ENCODE assay signal across 8 cellular contexts in the genomic region with DNA sequence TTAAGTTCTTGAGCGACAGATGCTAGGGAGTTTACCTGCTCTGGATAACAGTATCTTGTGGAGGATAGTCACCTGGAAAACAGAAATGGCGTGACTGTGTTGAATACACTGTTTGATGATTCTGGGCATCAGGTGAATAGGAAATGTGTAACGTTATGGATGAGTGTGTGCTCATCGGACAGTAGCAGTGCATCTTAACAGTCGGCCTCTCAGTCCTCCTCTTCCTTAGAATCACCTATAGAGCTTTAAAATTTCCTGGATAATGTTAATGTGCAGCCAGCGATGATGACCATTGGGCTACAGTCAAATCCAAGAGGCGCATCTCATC.
A peak's percentile ranks its signal among the peaks of the same experiment; 100 is the strongest.
DNase-seq lines count a peak whose midpoint lies in the region; ATAC-seq and TF ChIP-seq lines count a peak whose summit lies in the region.

No MANE protein-coding gene starts in this region.

- H3K4me1 ChIP-seq in Peyer's patch: no peaks in the 10 kb centered on the region
- H3K4me1 ChIP-seq in rectal smooth muscle tissue (ENCODE audit: control insufficient read depth, insufficient read depth, low read length): no peaks in the 10 kb centered on the region

- DNase-seq in NCI-H2227 treated with DMSO at 0.1 percent for 48 hours (lab: John Stamatoyannopoulos, UW) (peak; percentile 57), NCI-H2227 (lab: John Stamatoyannopoulos, UW; ENCODE audit: unreplicated experiment) (no peak), Peyer's patch (no peak), epithelial cell of prostate (ENCODE audit: low read depth, low spot score) (no peak), NOMO-1 treated with dmso at 0.1 percent for 144 hours (lab: John Stamatoyannopoulos, UW; ENCODE audit: unreplicated experiment) (no peak), dedifferentiated amniotic fluid mesenchymal stem cell (ENCODE audit: extremely low spot score) (no peak)

- peak overlapping the region in 2 of 4 donors; percentile 68 to 70 for H3K27ac ChIP-seq in Peyer's patch
- peak overlapping the region; percentile 95 for H3K27ac ChIP-seq in epithelial cell of prostate
- H3K27ac ChIP-seq in rectal smooth muscle tissue (ENCODE audit: low read depth, low read length): no peak overlapping the region

- H3K4me3 ChIP-seq in Peyer's patch: peak overlapping the region; percentile 55 to 71 (median 66)
- peak overlapping the region; percentile 73 for H3K4me3 ChIP-seq in rectal smooth muscle tissue (ENCODE audit: low read length)

- H3K27me3 ChIP-seq in Peyer's patch: no peaks in the 10 kb centered on the region
- no peaks in the 10 kb centered on the region for H3K27me3 ChIP-seq in rectal smooth muscle tissue (ENCODE audit: control insufficient read depth, insufficient read depth, low read length)

- no peak for ATAC-seq in HG02588 (IDR thresholded peaks at IDR 0.05; ENCODE audit: unreplicated experiment)

- H3K9me3 ChIP-seq in Peyer's patch: no peaks in the 10 kb centered on the region

- TF ChIP-seq POLR2A in Peyer's patch (IDR thresholded peaks at IDR 0.05): no peak

- no peaks in the 10 kb centered on the region for H3K36me3 ChIP-seq in Peyer's patch
- H3K36me3 ChIP-seq in rectal smooth muscle tissue (ENCODE audit: control insufficient read depth, insufficient read depth, low read length): no peaks in the 10 kb centered on the region

- TF ChIP-seq CTCF in Peyer's patch (IDR thresholded peaks at IDR 0.05): no peak

- no peak overlapping the region for H3K9ac ChIP-seq in rectal smooth muscle tissue (ENCODE audit: low read length)
